ENCODE assay signal across 1 cellular context in genomic region chr3:194485876-194486539, GRCh38.
TF ChIP-seq lines count a peak whose summit lies in the region.

No MANE protein-coding gene starts in this region.

TF ChIP-seq in GM12878, 131 proteins besides CTCF, POLR2A, EP300 and RAD21 (continued from another document):
- no peak for TF ChIP-seq REST (IDR thresholded peaks at IDR 0.05; ENCODE audit: low read depth, low read length)
- peak in 1 of 2 experiments; percentile 59; a peak in 1 of 3 replicates for TF ChIP-seq EGR1 (IDR thresholded peaks at IDR 0.05; ENCODE audit: borderline replicate concordance in 1 of 2, low read depth in 2 of 2, low read length in 2 of 2)
- peak; percentile 12; the same call in 1 of the 2 replicates for TF ChIP-seq MXI1 (IDR thresholded peaks at IDR 0.05; ENCODE audit: low read depth, low read length)
TF ChIP-seq in GM12878: peak in this region for 7.
